Comparison of ENCODE assay signal across 10 cellular contexts in the genomic region with DNA sequence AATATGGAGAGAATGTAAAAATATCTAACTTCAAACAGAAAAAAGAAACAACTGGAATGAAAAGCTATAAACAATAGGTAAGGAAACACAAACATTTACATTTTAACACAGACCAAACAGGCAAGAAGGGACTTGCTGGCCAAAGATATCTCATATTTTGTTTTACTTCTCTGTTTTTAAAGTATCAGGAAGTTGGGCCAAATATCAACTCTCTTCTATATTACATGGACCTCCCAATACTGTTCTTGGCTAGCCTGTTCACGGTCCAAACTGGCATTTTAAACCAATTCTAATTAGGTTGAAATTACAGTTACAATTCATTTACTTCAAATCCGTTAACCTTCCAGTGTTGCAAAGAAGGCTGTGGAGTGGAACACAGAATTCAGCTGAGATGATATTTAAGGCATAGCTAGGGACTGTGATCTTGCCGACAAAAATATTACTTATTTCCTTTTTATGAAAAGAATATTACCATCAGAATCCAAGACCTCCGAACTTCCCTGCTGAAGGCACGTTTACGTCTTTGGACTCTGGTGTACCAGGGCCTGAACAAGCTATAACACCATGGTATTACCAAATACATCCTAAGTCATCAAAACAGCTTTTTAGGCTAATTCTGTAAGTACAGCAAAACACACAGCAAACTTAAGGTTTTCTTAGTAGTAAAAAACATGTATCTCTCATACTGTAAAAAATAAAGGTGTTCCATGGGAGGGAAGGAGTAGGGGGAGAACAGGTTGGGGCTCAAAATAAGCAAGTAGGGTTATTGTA.
DNase-seq lines count a peak whose midpoint lies in the region; ATAC-seq and TF ChIP-seq lines count a peak whose summit lies in the region.
"Had no signal": no experiment of that assay in that cellular context is flagged by ENCODE, and none has a peak within 500 bp of the region (broad histone marks: within the 10 kb centered on the region; RNA-seq: fewer than 3 reads in every experiment).

No MANE protein-coding gene starts in this region.

- peak overlapping the region; percentile 33 to 62 for H3K27ac Mint-ChIP-seq in effector memory CD8-positive, alpha-beta T cell

- no peaks in the 10 kb centered on the region for H3K9me3 Mint-ChIP-seq in effector memory CD8-positive, alpha-beta T cell

- no peaks in the 10 kb centered on the region for H3K9me3 ChIP-seq in OCI-LY3 (ENCODE audit: insufficient read depth, low read length)

- H3K27me3 Mint-ChIP-seq in effector memory CD8-positive, alpha-beta T cell: no peaks in the 10 kb centered on the region

- H3K27ac ChIP-seq in OCI-LY3 (ENCODE audit: low read length): peak overlapping the region; percentile 87

- ATAC-seq in effector memory CD8-positive, alpha-beta T cell (replicated peaks): no peak

- H3K36me3 Mint-ChIP-seq in effector memory CD8-positive, alpha-beta T cell (ENCODE audit: insufficient read depth): peaks cover 55% of the 10 kb centered on the region

- H3K9ac ChIP-seq in OCI-LY3 (ENCODE audit: low read length): peak overlapping the region; percentile 96

- TF ChIP-seq CTCF in OCI-LY3 (IDR thresholded peaks at IDR 0.05; ENCODE audit: low read depth, low read length): no peak

- H3K4me3 ChIP-seq in OCI-LY3 (ENCODE audit: low read length) (peak overlapping the region; percentile 98), skeletal muscle cell (ENCODE audit: low read depth, low read length) (peak overlapping the region; percentile 88)

- no peaks in the 10 kb centered on the region for H3K27me3 ChIP-seq in OCI-LY3 (ENCODE audit: low read depth, low read length)

- H3K79me2 ChIP-seq in OCI-LY3 (ENCODE audit: low read length): peaks cover 100% of the 10 kb centered on the region

- peak; percentile 9 to 62 for DNase-seq in NOMO-1 (lab: John Stamatoyannopoulos, UW; ENCODE audit: unreplicated experiment in 2 of 2)
- DNase-seq in NOMO-1 treated with dmso at 0.1 percent for 144 hours (lab: John Stamatoyannopoulos, UW; ENCODE audit: unreplicated experiment): no peak
- no peak for DNase-seq in effector memory CD8-positive, alpha-beta T cell
- DNase-seq in skeletal muscle cell (ENCODE audit: low read depth): no peak
- no peak for DNase-seq in NCI-H1048 (lab: John Stamatoyannopoulos, UW)
- no peak for DNase-seq in DMS53 treated with DMSO at 0.1 percent for 48 hours (lab: John Stamatoyannopoulos, UW; ENCODE audit: unreplicated experiment)
- no peak for DNase-seq in NCI-H345 treated with DMSO at 0.1 percent for 48 hours (lab: John Stamatoyannopoulos, UW; ENCODE audit: unreplicated experiment)
- DNase-seq: ACHN, NCI-H1436 treated with DMSO at 0.1 percent for 48 hours had no signal

- H3K4me1 Mint-ChIP-seq in effector memory CD8-positive, alpha-beta T cell (ENCODE audit: low read depth in 2 of 2): peaks cover 38 to 48% of the 10 kb centered on the region in 2 donors

- H3K4me1 ChIP-seq in OCI-LY3 (ENCODE audit: low read length): peaks cover 23% of the 10 kb centered on the region

- H3K4me3 Mint-ChIP-seq in effector memory CD8-positive, alpha-beta T cell: peak overlapping the region; percentile 34 to 48

- H3K4me2 ChIP-seq in OCI-LY3 (ENCODE audit: low read length): peak overlapping the region; percentile 87

- H4K20me1 ChIP-seq in OCI-LY3 (ENCODE audit: insufficient read depth, low read length): peaks cover 83% of the 10 kb centered on the region

- H2AFZ ChIP-seq in OCI-LY3 (ENCODE audit: low read depth, low read length): no peak overlapping the region

- H3K36me3 ChIP-seq in OCI-LY3 (replicated peaks; ENCODE audit: low read depth, low read length): peaks cover 71% of the 10 kb centered on the region

Comparison
In these comparisons a context has a peak if more than half of its experiments do, and no peak if none do; other contexts are left out.
1. DNase-seq: peak in NOMO-1 (2 of 2); none in NOMO-1 treated with dmso at 0.1 percent for 144 hours (single experiment), effector memory CD8-positive, alpha-beta T cell (0 of 3), skeletal muscle cell (single experiment), NCI-H1048 (single experiment), DMS53 treated with DMSO at 0.1 percent for 48 hours (single experiment) and NCI-H345 treated with DMSO at 0.1 percent for 48 hours (single experiment).